In the genomic region with DNA sequence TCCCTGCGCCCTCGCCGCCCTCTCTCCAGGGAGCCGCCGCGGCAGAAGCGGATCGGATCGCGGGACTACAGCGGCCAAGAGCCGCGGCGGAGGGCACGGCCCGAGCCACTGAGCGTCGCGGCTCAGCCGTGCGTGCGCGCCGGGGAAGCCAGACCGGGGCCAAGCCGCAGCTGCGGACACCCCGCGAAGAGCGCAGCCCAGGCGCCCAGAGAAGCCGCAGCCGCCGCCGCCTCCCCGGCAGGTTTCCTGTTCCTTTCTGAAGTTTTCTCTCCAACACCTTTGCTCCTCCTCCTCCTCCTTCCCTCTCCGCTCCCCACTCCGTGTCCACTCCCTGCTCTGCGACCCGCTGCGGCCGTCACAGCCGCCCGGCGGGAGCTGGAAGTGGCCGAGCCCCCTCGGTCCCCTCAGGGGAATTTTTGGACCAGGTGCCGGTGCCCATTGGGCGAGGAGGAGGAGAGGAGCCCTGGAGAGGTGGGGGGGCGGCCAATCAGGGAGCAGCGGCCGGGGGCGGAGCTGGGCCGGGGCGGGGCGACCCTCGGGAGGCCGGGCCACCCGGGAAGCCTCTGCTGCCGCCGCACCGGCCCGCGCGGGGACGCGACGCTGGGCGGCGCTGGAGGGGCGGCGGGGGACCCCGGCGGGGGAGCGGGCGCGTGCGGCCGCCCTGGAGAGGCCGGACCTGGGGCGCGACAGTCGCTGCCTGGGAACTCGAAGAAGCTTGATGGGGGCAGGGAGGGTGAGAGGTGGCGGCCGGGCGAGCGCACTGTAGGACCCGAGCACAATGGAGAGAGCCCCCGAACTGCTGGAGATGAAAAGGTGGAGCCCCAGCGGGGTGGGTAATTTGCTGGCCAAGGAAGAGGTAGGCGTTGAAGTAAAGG, we compare ENCODE assay signal across 8 cellular contexts. TPM values are rescaled to one million over a fixed set of nuclear protein-coding genes. Genes with fewer than 3 reads are reported as not detected.
DNase-seq lines count a peak whose midpoint lies in the region; ATAC-seq and TF ChIP-seq lines count a peak whose summit lies in the region.

A gene (minus strand): TSS at position 378 of the 875 bp plus-strand sequence. CDS start 413 bp downstream, outside the sequence.

- DNase-seq in AG20443 (ENCODE audit: low spot score) (peak; percentile 98), NCI-H345 treated with DMSO at 0.1 percent for 48 hours (lab: John Stamatoyannopoulos, UW; ENCODE audit: unreplicated experiment) (peak; percentile 75), cerebellum (ENCODE audit: low spot score) (peak; percentile 81), kidney epithelial cell (ENCODE audit: low read depth) (peak; percentile 41)
- DNase-seq in activated CD4-positive, CD25-positive, alpha-beta regulatory T cell treated with anti-CD3 and anti-CD28 coated beads, Interleukin-2, amount 50 U/mL, for 72 hours = peak; percentile 91
- DNase-seq in stimulated activated CD4-positive, alpha-beta T cell treated with anti-CD3 and anti-CD28 coated beads, Interleukin-1b, Interleukin-23, amount 100 ng/mL, for 1 hour (ENCODE audit: low read depth in 2 of 2) = peak; percentile 72 to 88

- H3K4me3 ChIP-seq in kidney epithelial cell (ENCODE audit: low read depth, low read length) = peak within 1 kb of the TSS; percentile 94

- H3K27me3 ChIP-seq in kidney epithelial cell (ENCODE audit: control insufficient read depth, insufficient read depth, low read length) = no peaks in the 10 kb centered on the region

- no peaks in the 10 kb centered on the region for H3K36me3 ChIP-seq in kidney epithelial cell (ENCODE audit: control insufficient read depth, insufficient read depth, low read length)

- ATAC-seq in GM18907 (IDR thresholded peaks at IDR 0.05; ENCODE audit: unreplicated experiment) = peak; percentile 75
- ATAC-seq in HG03139 (IDR thresholded peaks at IDR 0.05; ENCODE audit: unreplicated experiment) = peak; percentile 73

- TF ChIP-seq CTCF in kidney epithelial cell (IDR thresholded peaks at IDR 0.05; ENCODE audit: insufficient read depth, low read length, poor library complexity, severe bottlenecking) = no peak

RNA-seq across cellular contexts. Expression of the gene that starts here (rescaled TPM):
- total RNA-seq in cerebellum (38.6 TPM), kidney epithelial cell (16.3 and 19.9 TPM in 2 replicates)

Comparison
In these comparisons a context has a peak if more than half of its experiments do, and no peak if none do; other contexts are left out.
1. Peak in every context shown above with its lines: DNase-seq, ATAC-seq and H3K4me3 ChIP-seq.
2. DNase-seq: peak in every context shown above with its lines; median percentile 98 in AG20443; 91 in activated CD4-positive, CD25-positive, alpha-beta regulatory T cell treated with anti-CD3 and anti-CD28 coated beads, Interleukin-2, amount 50 U/mL, for 72 hours; 81 in cerebellum; 80 in stimulated activated CD4-positive, alpha-beta T cell treated with anti-CD3 and anti-CD28 coated beads, Interleukin-1b, Interleukin-23, amount 100 ng/mL, for 1 hour; 75 in NCI-H345 treated with DMSO at 0.1 percent for 48 hours; 41 in kidney epithelial cell.